ENCODE assay signal across 14 cellular contexts in genomic region chr3:148971819-148972218, GRCh38. TPM values are rescaled to one million over a fixed set of nuclear protein-coding genes. Genes with fewer than 3 reads are reported as not detected.
DNase-seq lines count a peak whose midpoint lies in the region; ATAC-seq and TF ChIP-seq lines count a peak whose summit lies in the region.
"Had no signal": no experiment of that assay in that cellular context is flagged by ENCODE, and none has a peak within 500 bp of the region (broad histone marks: within the 10 kb centered on the region; RNA-seq: fewer than 3 reads in every experiment).

No MANE protein-coding gene starts in this region.

- TF ChIP-seq CTCF in choroid plexus epithelial cell (conservative IDR thresholded peaks at IDR 0.05; ENCODE audit: low read depth, low read length) (no peak), foreskin keratinocyte (conservative IDR thresholded peaks at IDR 0.05) (no peak)

- ATAC-seq in left cardiac atrium (peak in 1 of 2 donors; percentile 24), Right ventricle myocardium superior (ENCODE audit: poor library complexity) (no peak), foreskin keratinocyte (no peak), HG02884 (IDR thresholded peaks at IDR 0.05; ENCODE audit: unreplicated experiment) (no peak)
- ATAC-seq: PC-3 had no signal

- no peak overlapping the region for H3K27ac ChIP-seq in foreskin keratinocyte

- H3K27me3 ChIP-seq in foreskin keratinocyte, result no peaks in the 10 kb centered on the region

- H3K4me1 ChIP-seq in foreskin keratinocyte, result no peaks in the 10 kb centered on the region

- intact Hi-C loops in left cardiac atrium (cut with DNase I), result no loop called here
- intact Hi-C loops in Right ventricle myocardium superior (cut with DNase I), result loop anchor here (10.0 kb wide), 1 partner anchor 53 kb away; no protein-coding TSS in a partner anchor

- peak; percentile 34 for DNase-seq in left cardiac atrium
- DNase-seq in Right ventricle myocardium superior, result no peak
- DNase-seq in choroid plexus epithelial cell (ENCODE audit: low read depth), result peak; percentile 56
- peak; percentile 14 for DNase-seq in midbrain (lab: John Stamatoyannopoulos, UW)
- DNase-seq in stimulated activated CD4-positive, alpha-beta T cell treated with anti-CD3 and anti-CD28 coated beads, Interleukin-15, amount 100 ng/mL, for 24 hours, result no peak
- no peak for DNase-seq in foreskin keratinocyte
- no peak for DNase-seq in hippocampal formation (lab: John Stamatoyannopoulos, UW)
- DNase-seq: activated effector memory CD4-positive, alpha-beta T cell treated with anti-CD3 and anti-CD28 coated beads, Interleukin-2, amount 50 U/mL, for 16 hours; head of caudate nucleus; NCI-H2029; NCI-H524 treated with DMSO at 0.1 percent for 48 hours; PC-3; posterior cingulate gyrus had no signal

- H3K4me3 ChIP-seq in choroid plexus epithelial cell (ENCODE audit: low read depth, low read length), result no peak overlapping the region

RNA-seq across cellular contexts. Expression of gene GYG1, which starts 19.5 kb away (rescaled TPM):
- total RNA-seq in left cardiac atrium (100 to 1,000 TPM; 104 to 125 TPM), Right ventricle myocardium superior (171 TPM), foreskin keratinocyte (22.2 and 25.3 TPM in 2 replicates)
- 22.1 and 24.9 TPM in 2 replicates for polyA plus RNA-seq in foreskin keratinocyte

Comparison
In these comparisons a context has a peak if more than half of its experiments do, and no peak if none do; other contexts are left out.
1. DNase-seq: peak in left cardiac atrium (single experiment), choroid plexus epithelial cell (single experiment) and midbrain (single experiment); none in Right ventricle myocardium superior (single experiment), stimulated activated CD4-positive, alpha-beta T cell treated with anti-CD3 and anti-CD28 coated beads, Interleukin-15, amount 100 ng/mL, for 24 hours (single experiment), foreskin keratinocyte (0 of 2) and hippocampal formation (0 of 2).